ENCODE assay signal across 8 cellular contexts in genomic region chr19:13033819-13034611, GRCh38. TPM values are rescaled to one million over a fixed set of nuclear protein-coding genes. Genes with fewer than 3 reads are reported as not detected.
DNase-seq lines count a peak whose midpoint lies in the region; ATAC-seq and TF ChIP-seq lines count a peak whose summit lies in the region.

No MANE protein-coding gene starts in this region.

- POLR2A ChIA-PET in activated B cell treated with CpG ODN at 0.5 μM for 24 hours (lab: Charles Lee), result interaction anchor here (1.1 kb wide), 1 partner anchor 66 kb away, joined by 3 read pairs; no protein-coding TSS in a partner anchor

- no peaks in the 10 kb centered on the region for H3K4me1 Mint-ChIP-seq in activated B cell treated with CpG ODN at 0.5 μM for 24 hours
- H3K4me1 Mint-ChIP-seq in endodermal cell, result no peaks in the 10 kb centered on the region
- no peaks in the 10 kb centered on the region for H3K4me1 Mint-ChIP-seq in activated T-helper 1 cell treated with anti-CD3 and anti-CD28 coated beads, Interleukin-12 subunit alpha, Interleukin-12 subunit beta, Interleukin-2, Interleukin-4 antibody, amounts not matched to agents 30 ng/mL and 10 ng/mL and 1 ng/mL, durations not matched to agents 14 hours and 24 hours and 36 hours (ENCODE audit: low read depth)

- DNase-seq in NCI-H146 (lab: John Stamatoyannopoulos, UW) (peak; percentile 42), NCI-H146 treated with DMSO at 0.1 percent for 48 hours (lab: John Stamatoyannopoulos, UW; ENCODE audit: unreplicated experiment) (no peak), NCI-H1105 (lab: John Stamatoyannopoulos, UW) (peak; percentile 80), activated B cell treated with CpG ODN at 0.5 μM for 24 hours (no peak), endodermal cell (peak; percentile 91), tibial artery (peak; percentile 75 to 90)
- DNase-seq in activated T-helper 1 cell treated with anti-CD3 and anti-CD28 coated beads, Interleukin-12 subunit alpha, Interleukin-12 subunit beta, Interleukin-2, Interleukin-4 antibody, amounts not matched to agents 30 ng/mL and 10 ng/mL and 1 ng/mL, durations not matched to agents 14 hours and 24 hours and 36 hours (ENCODE audit: low spot score), result no peak

- H3K4me3 ChIP-seq in endodermal cell (ENCODE audit: low read length) (no peak overlapping the region), mucosa of stomach (ENCODE audit: low read length) (no peak overlapping the region), tibial artery (no peak overlapping the region)

- CTCF ChIA-PET in activated B cell treated with CpG ODN at 0.5 μM for 24 hours (lab: Charles Lee), result interaction anchor here (0.8 to 2.1 kb wide), 7 partner anchors 9 to 61 kb away, joined by 3 to 15 read pairs (median 3); no protein-coding TSS in a partner anchor

- H3K36me3 Mint-ChIP-seq in activated B cell treated with CpG ODN at 0.5 μM for 24 hours (ENCODE audit: low read depth) (no peaks in the 10 kb centered on the region), endodermal cell (ENCODE audit: low read depth) (no peaks in the 10 kb centered on the region)
- no peaks in the 10 kb centered on the region for H3K36me3 Mint-ChIP-seq in activated T-helper 1 cell treated with anti-CD3 and anti-CD28 coated beads, Interleukin-12 subunit alpha, Interleukin-12 subunit beta, Interleukin-2, Interleukin-4 antibody, amounts not matched to agents 30 ng/mL and 10 ng/mL and 1 ng/mL, durations not matched to agents 14 hours and 24 hours and 36 hours (ENCODE audit: low read depth)

- TF ChIP-seq CTCF in activated B cell treated with CpG ODN at 0.5 μM for 24 hours (IDR thresholded peaks at IDR 0.05) (no peak), endodermal cell (conservative IDR thresholded peaks at IDR 0.05) (peak; percentile 85), tibial artery (IDR thresholded peaks at IDR 0.05) (peak; percentile 65)

- peak; percentile 88 for ATAC-seq in activated B cell treated with CpG ODN at 0.5 μM for 24 hours (ENCODE audit: low read depth)

- no peaks in the 10 kb centered on the region for H3K4me1 ChIP-seq in endodermal cell (ENCODE audit: control insufficient read depth, insufficient read depth, low read length)
- peaks cover 80% of the 10 kb centered on the region for H3K4me1 ChIP-seq in mucosa of stomach (ENCODE audit: control insufficient read depth, insufficient read depth, low read length)
- H3K4me1 ChIP-seq in tibial artery, result peaks cover 4 to 100% (median 96%) of the 10 kb centered on the region in 4 donors

- H3K4me3 Mint-ChIP-seq in activated B cell treated with CpG ODN at 0.5 μM for 24 hours (no peak overlapping the region), endodermal cell (no peak overlapping the region)
- no peak overlapping the region for H3K4me3 Mint-ChIP-seq in activated T-helper 1 cell treated with anti-CD3 and anti-CD28 coated beads, Interleukin-12 subunit alpha, Interleukin-12 subunit beta, Interleukin-2, Interleukin-4 antibody, amounts not matched to agents 30 ng/mL and 10 ng/mL and 1 ng/mL, durations not matched to agents 14 hours and 24 hours and 36 hours

- H3K9ac ChIP-seq in endodermal cell (ENCODE audit: extremely low read depth, low read length, poor library complexity, severe bottlenecking) (no peak overlapping the region), mucosa of stomach (ENCODE audit: low read length) (peak overlapping the region; percentile 11)

- no peak overlapping the region for H3K27ac ChIP-seq in endodermal cell (ENCODE audit: low read depth, low read length)
- peak overlapping the region; percentile 88 to 99 for H3K27ac ChIP-seq in tibial artery

- intact Hi-C loops in activated B cell treated with CpG ODN at 0.5 μM for 24 hours (cut with micrococcal nuclease) (loop anchor here (1.0 kb wide), 1 partner anchor 51 kb away; no protein-coding TSS in a partner anchor), tibial artery (cut with DNase I; ENCODE audit: low total_unique reads) (no loop called here)
- intact Hi-C loops in activated T-helper 1 cell treated with anti-CD3 and anti-CD28 coated beads, Interleukin-12 subunit alpha, Interleukin-12 subunit beta, Interleukin-2, Interleukin-4 antibody, amounts not matched to agents 30 ng/mL and 10 ng/mL and 1 ng/mL, durations not matched to agents 14 hours and 24 hours and 36 hours (cut with micrococcal nuclease), result loop anchor here (1.0 to 2.0 kb wide), 2 partner anchors 27 to 51 kb away; no protein-coding TSS in a partner anchor

- H3K9me3 ChIP-seq in endodermal cell (ENCODE audit: control insufficient read depth, low read length) (no peaks in the 10 kb centered on the region), mucosa of stomach (ENCODE audit: control insufficient read depth, low read length) (no peaks in the 10 kb centered on the region), tibial artery (no peaks in the 10 kb centered on the region)

- peaks cover 14% of the 10 kb centered on the region for H3K27me3 Mint-ChIP-seq in activated B cell treated with CpG ODN at 0.5 μM for 24 hours
- H3K27me3 Mint-ChIP-seq in endodermal cell (ENCODE audit: insufficient read depth), result peaks cover 94% of the 10 kb centered on the region
- peaks cover 9% of the 10 kb centered on the region for H3K27me3 Mint-ChIP-seq in activated T-helper 1 cell treated with anti-CD3 and anti-CD28 coated beads, Interleukin-12 subunit alpha, Interleukin-12 subunit beta, Interleukin-2, Interleukin-4 antibody, amounts not matched to agents 30 ng/mL and 10 ng/mL and 1 ng/mL, durations not matched to agents 14 hours and 24 hours and 36 hours (ENCODE audit: insufficient read depth)

- H3K36me3 ChIP-seq in endodermal cell (ENCODE audit: control insufficient read depth, insufficient read depth, low read length) (no peaks in the 10 kb centered on the region), mucosa of stomach (ENCODE audit: control insufficient read depth, insufficient read depth, low read length) (no peaks in the 10 kb centered on the region), tibial artery (no peaks in the 10 kb centered on the region)

- H3K9me3 Mint-ChIP-seq in activated B cell treated with CpG ODN at 0.5 μM for 24 hours (no peaks in the 10 kb centered on the region), endodermal cell (no peaks in the 10 kb centered on the region)
- no peaks in the 10 kb centered on the region for H3K9me3 Mint-ChIP-seq in activated T-helper 1 cell treated with anti-CD3 and anti-CD28 coated beads, Interleukin-12 subunit alpha, Interleukin-12 subunit beta, Interleukin-2, Interleukin-4 antibody, amounts not matched to agents 30 ng/mL and 10 ng/mL and 1 ng/mL, durations not matched to agents 14 hours and 24 hours and 36 hours

- peaks cover 89% of the 10 kb centered on the region for H3K27me3 ChIP-seq in endodermal cell (ENCODE audit: control insufficient read depth, insufficient read depth, low read length, poor library complexity, severe bottlenecking)
- H3K27me3 ChIP-seq in mucosa of stomach (ENCODE audit: control insufficient read depth, insufficient read depth, low read length), result no peaks in the 10 kb centered on the region
- H3K27me3 ChIP-seq in tibial artery, result no peaks in the 10 kb centered on the region

- H3K27ac Mint-ChIP-seq in activated B cell treated with CpG ODN at 0.5 μM for 24 hours, result no peak overlapping the region
- H3K27ac Mint-ChIP-seq in endodermal cell, result no peak overlapping the region
- no peak overlapping the region for H3K27ac Mint-ChIP-seq in activated T-helper 1 cell treated with anti-CD3 and anti-CD28 coated beads, Interleukin-12 subunit alpha, Interleukin-12 subunit beta, Interleukin-2, Interleukin-4 antibody, amounts not matched to agents 30 ng/mL and 10 ng/mL and 1 ng/mL, durations not matched to agents 14 hours and 24 hours and 36 hours

- 70 to 83% methylated on average over 5 to 8 of the region's 8 CpGs for WGBS in endodermal cell (ENCODE audit: insufficient coverage in 1 of 2, insufficient read length in 1 of 2), 2 experiments

RNA-seq across cellular contexts. Expression of gene NFIX, which starts 38.7 kb away (rescaled TPM):
- total RNA-seq in activated B cell treated with CpG ODN at 0.5 μM for 24 hours (2.6 and 2.7 TPM in 2 replicates), endodermal cell (under 1 TPM; 0.22 to 0.40 TPM)
- 0.93 TPM for polyA plus RNA-seq in endodermal cell (2013, experiment 1 of 2)
- polyA plus RNA-seq in endodermal cell (2013, experiment 2 of 2), result 0.70 TPM
- 4.5 and 8.0 TPM in 2 replicates for total RNA-seq in activated T-helper 1 cell treated with anti-CD3 and anti-CD28 coated beads, Interleukin-12 subunit alpha, Interleukin-12 subunit beta, Interleukin-2, Interleukin-4 antibody, amounts not matched to agents 30 ng/mL and 10 ng/mL and 1 ng/mL, durations not matched to agents 14 hours and 24 hours and 36 hours

Comparison
In these comparisons a context has a peak if more than half of its experiments do, and no peak if none do; other contexts are left out.
1. DNase-seq: peak in NCI-H146 (single experiment), NCI-H1105 (single experiment), endodermal cell (single experiment) and tibial artery (2 of 2); none in NCI-H146 treated with DMSO at 0.1 percent for 48 hours (single experiment), activated B cell treated with CpG ODN at 0.5 μM for 24 hours (single experiment) and activated T-helper 1 cell treated with anti-CD3 and anti-CD28 coated beads, Interleukin-12 subunit alpha, Interleukin-12 subunit beta, Interleukin-2, Interleukin-4 antibody, amounts not matched to agents 30 ng/mL and 10 ng/mL and 1 ng/mL, durations not matched to agents 14 hours and 24 hours and 36 hours (single experiment).